ENCODE assay signal across 8 cellular contexts in the genomic region with DNA sequence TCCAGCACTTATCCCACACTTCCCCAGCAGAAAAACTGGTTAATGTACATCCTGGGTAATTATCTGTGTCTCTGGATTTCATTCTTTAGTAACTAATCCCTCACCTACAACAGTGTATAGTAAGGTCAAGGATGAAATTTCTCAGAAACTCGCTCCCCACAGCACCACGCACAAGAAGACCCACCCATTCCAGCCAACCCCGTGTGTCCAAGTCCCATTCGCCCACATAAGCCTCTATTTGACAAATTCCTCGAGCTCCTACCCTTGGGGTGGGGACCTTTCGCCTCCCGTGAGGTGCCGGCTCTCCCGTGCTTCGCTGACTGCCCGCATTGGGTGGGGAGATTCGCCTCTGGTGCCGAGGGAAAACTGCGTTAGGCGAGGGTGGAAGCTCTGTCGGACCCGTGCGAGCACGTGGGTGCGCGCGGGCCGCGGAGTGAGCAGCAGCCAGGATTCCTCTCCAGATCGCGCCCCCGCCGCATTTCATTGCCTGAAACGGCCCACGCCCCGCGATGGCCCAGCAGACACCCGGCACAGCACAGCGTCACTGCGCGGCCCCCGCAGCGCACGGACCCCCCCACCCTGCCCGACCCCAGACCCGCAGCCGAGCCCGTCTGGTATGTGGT. TPM values are rescaled to one million over a fixed set of nuclear protein-coding genes. Genes with fewer than 3 reads are reported as not detected.
DNase-seq lines count a peak whose midpoint lies in the region; ATAC-seq and TF ChIP-seq lines count a peak whose summit lies in the region.

No MANE protein-coding gene starts in this region.

- H3K27ac ChIP-seq in caudate nucleus (ENCODE audit: low read depth, low read length) (peak overlapping the region; percentile 36), right lobe of liver (peak overlapping the region; percentile 26 to 89 (median 75))

- DNase-seq in NCI-H748 (lab: John Stamatoyannopoulos, UW; ENCODE audit: unreplicated experiment) = peak; percentile 49
- no peak for DNase-seq in NCI-H748 treated with DMSO at 0.1 percent for 48 hours (lab: John Stamatoyannopoulos, UW)
- DNase-seq in T-helper 9 cell = peak; percentile 15
- peak in 28 of 61 donors; percentile 5 to 73 (median 34) for DNase-seq in caudate nucleus (lab: John Stamatoyannopoulos, UW)
- DNase-seq in right lobe of liver = peak; percentile 52 to 61 (median 56)
- DNase-seq in stimulated activated CD4-positive, alpha-beta T cell treated with anti-CD3 and anti-CD28 coated beads, TNF-alpha, amount 100 ng/mL, for 48 hours (ENCODE audit: low read depth in 3 of 3) = peak; percentile 12 to 36 (median 16)
- DNase-seq in ureter (ENCODE audit: low spot score) = no peak

- no peak for TF ChIP-seq POLR2A in right lobe of liver (IDR thresholded peaks at IDR 0.05)

- peak overlapping the region; percentile 55 to 85 (median 72) for H3K4me3 ChIP-seq in right lobe of liver

- H3K27me3 ChIP-seq in right lobe of liver = no peaks in the 10 kb centered on the region

- H3K36me3 ChIP-seq in right lobe of liver = no peaks in the 10 kb centered on the region

- peaks cover 0 to 6% (median 2%) of the 10 kb centered on the region in 4 donors for H3K4me1 ChIP-seq in right lobe of liver

- H3K9me3 ChIP-seq in right lobe of liver = no peaks in the 10 kb centered on the region

- intact Hi-C loops in right lobe of liver (cut with DNase I) = loop anchor here in 1 of 2 donors (10.0 kb wide), 1 partner anchor 52 kb away; no protein-coding TSS in a partner anchor

- 0% methylated on average over 4 of the region's 43 CpGs for WGBS in right lobe of liver (ENCODE audit: insufficient coverage, low coverage, low lambda C conversion rate, missing lambda C conversion rate)

- ATAC-seq in HG03139 (IDR thresholded peaks at IDR 0.05; ENCODE audit: unreplicated experiment) (peak; percentile 13), right lobe of liver (peak; percentile 22 to 46 (median 34))

- TF ChIP-seq CTCF in right lobe of liver (IDR thresholded peaks at IDR 0.05) = no peak

RNA-seq across cellular contexts. Expression of a gene that starts 0.9 kb away (rescaled TPM):
- total RNA-seq in right lobe of liver (10 to 100 TPM in 3 of 6 experiments, 1 to 10 TPM in 3; 8.3 to 12.4 (median 10.2) TPM), ureter (19.5 TPM)

Comparison
In these comparisons a context has a peak if more than half of its experiments do, and no peak if none do; other contexts are left out.
1. DNase-seq: peak in NCI-H748 (single experiment), T-helper 9 cell (single experiment), right lobe of liver (3 of 3) and stimulated activated CD4-positive, alpha-beta T cell treated with anti-CD3 and anti-CD28 coated beads, TNF-alpha, amount 100 ng/mL, for 48 hours (3 of 3); none in NCI-H748 treated with DMSO at 0.1 percent for 48 hours (single experiment) and ureter (single experiment).